ENCODE assay signal across 1 cellular context in genomic region chr17:58492238-58493121, GRCh38.
TF ChIP-seq lines count a peak whose summit lies in the region.

No MANE protein-coding gene starts in this region.

TF ChIP-seq in GM12878, 131 proteins besides CTCF, POLR2A, EP300 and RAD21:
- TF ChIP-seq SKIL (IDR thresholded peaks at IDR 0.05; ENCODE audit: low read depth, poor library complexity, severe bottlenecking): no peak
- TF ChIP-seq PKNOX1 (IDR thresholded peaks at IDR 0.05): peak; percentile 37; the same call in 1 of the 2 replicates
